10 cellular contexts compared by ENCODE assay signal in genomic region chr15:74599156-74599555, GRCh38. TPM values are rescaled to one million over a fixed set of nuclear protein-coding genes. Genes with fewer than 3 reads are reported as not detected.
DNase-seq lines count a peak whose midpoint lies in the region; ATAC-seq, FAIRE-seq and TF ChIP-seq lines count a peak whose summit lies in the region.
"Had no signal": no experiment of that assay in that cellular context is flagged by ENCODE, and none has a peak within 500 bp of the region (broad histone marks: within the 10 kb centered on the region; RNA-seq: fewer than 3 reads in every experiment).

No MANE protein-coding gene starts in this region.

- peak overlapping the region; percentile 87 for H3K9ac ChIP-seq in mesenchymal stem cell (ENCODE audit: low read length)
- H3K9ac ChIP-seq in H9 (ENCODE audit: extremely low read depth, insufficient read length, low read length): no peak overlapping the region

- H3K79me1 ChIP-seq in mesenchymal stem cell (replicated peaks; ENCODE audit: low read length, poor library complexity, severe bottlenecking) (no peaks in the 10 kb centered on the region), H9 (ENCODE audit: insufficient read depth, low read depth, low read length, poor library complexity, severe bottlenecking) (no peaks in the 10 kb centered on the region)

- H3K14ac ChIP-seq in mesenchymal stem cell (ENCODE audit: low read length in 2 of 2): no peak overlapping the region
- H3K14ac ChIP-seq in H9 (ENCODE audit: insufficient read depth, low read length): no peak overlapping the region; the same call in 1 of the 2 replicates

- peaks cover 2% of the 10 kb centered on the region for H3K27me3 Mint-ChIP-seq in H9 (ENCODE audit: low read depth)

- no peak overlapping the region for H3K18ac ChIP-seq in mesenchymal stem cell (ENCODE audit: low read depth in 1 of 2, low read length in 2 of 2)
- no peak overlapping the region for H3K18ac ChIP-seq in H9 (ENCODE audit: insufficient read length, low read depth, low read length)

- H2BK5ac ChIP-seq in mesenchymal stem cell (ENCODE audit: low read depth, low read length, poor library complexity, severe bottlenecking) (no peak overlapping the region), H9 (ENCODE audit: insufficient read length, low read length) (no peak overlapping the region)

- H3K27ac Mint-ChIP-seq in H9: no peak overlapping the region; a peak in 1 of 7 replicates

- H3K23ac ChIP-seq in mesenchymal stem cell (ENCODE audit: low read length in 2 of 2) (peak overlapping the region in 1 of 2 experiments; percentile 56), H9 (ENCODE audit: insufficient read length, low read depth, low read length) (no peak overlapping the region)

- intact Hi-C loops in Right ventricle myocardium superior (cut with DNase I) (no loop called here), cardiac septum (cut with DNase I) (no loop called here), upper lobe of right lung (cut with DNase I) (no loop called here)

- peaks cover 6% of the 10 kb centered on the region for H3K4me1 ChIP-seq in mesenchymal stem cell (ENCODE audit: control insufficient read depth, insufficient read depth, low read depth, low read length)
- peaks cover 16% of the 10 kb centered on the region for H3K4me1 ChIP-seq in upper lobe of right lung
- H3K4me1 ChIP-seq in H9 (ENCODE audit: insufficient read depth, low read length): no peaks in the 10 kb centered on the region

- no peak overlapping the region for H4K8ac ChIP-seq in mesenchymal stem cell (ENCODE audit: low read length)
- no peak overlapping the region for H4K8ac ChIP-seq in H9 (replicated peaks; ENCODE audit: insufficient read length, low read depth, low read length)

- peaks cover 10 to 43% (median 42%) of the 10 kb centered on the region in 3 experiments for H3K36me3 Mint-ChIP-seq in H9 (ENCODE audit: insufficient read depth in 1 of 3, low read depth in 3 of 3)

- H3K36me3 ChIP-seq in bronchial epithelial cell (ENCODE audit: control insufficient read depth, insufficient read depth, low read length) (peaks cover 1% of the 10 kb centered on the region), mesenchymal stem cell (ENCODE audit: control insufficient read depth in 1 of 2, insufficient read depth in 2 of 2, low read depth in 1 of 2, low read length in 2 of 2) (peaks cover 5 to 27% of the 10 kb centered on the region in 2 experiments), upper lobe of right lung (no peaks in the 10 kb centered on the region), WERI-Rb-1 (peaks cover 26% of the 10 kb centered on the region)

- H3K79me2 ChIP-seq in H9 (ENCODE audit: insufficient read depth, low read length): no peaks in the 10 kb centered on the region

- H4K91ac ChIP-seq in mesenchymal stem cell (ENCODE audit: low read length) (no peak overlapping the region), H9 (ENCODE audit: insufficient read length, low read depth, low read length) (no peak overlapping the region)

- H3K4me3 Mint-ChIP-seq in H9: no peak overlapping the region

- H3K23me2 ChIP-seq in H9 (ENCODE audit: insufficient read length, low read depth, low read length, poor library complexity, severe bottlenecking): no peaks in the 10 kb centered on the region

- H3K27ac ChIP-seq in mesenchymal stem cell (ENCODE audit: low read length, poor library complexity, severe bottlenecking) (no peak overlapping the region), upper lobe of right lung (peak overlapping the region; percentile 86), H9 (ENCODE audit: insufficient read length, low read depth, low read length) (no peak overlapping the region), WERI-Rb-1 (no peak overlapping the region)

- FAIRE-seq in bronchial epithelial cell (lab: Jason Lieb, UNC): no peak
- FAIRE-seq: H1 had no signal

- TF ChIP-seq CTCF in bronchial epithelial cell (IDR thresholded peaks at IDR 0.05; ENCODE audit: insufficient read depth, low read length, severe bottlenecking) (no peak), upper lobe of right lung (IDR thresholded peaks at IDR 0.05) (no peak), H9 (conservative IDR thresholded peaks at IDR 0.05) (no peak), WERI-Rb-1 (IDR thresholded peaks at IDR 0.05; ENCODE audit: low read depth, low read length) (no peak)

- H2AFZ ChIP-seq in mesenchymal stem cell (ENCODE audit: low read depth, low read length) (no peak overlapping the region), H9 (ENCODE audit: low read length) (no peak overlapping the region)

- H3K27me3 ChIP-seq in bronchial epithelial cell (ENCODE audit: control insufficient read depth, insufficient read depth, low read length) (no peaks in the 10 kb centered on the region), mesenchymal stem cell (ENCODE audit: control insufficient read depth in 1 of 2, insufficient read depth in 1 of 2, low read length in 2 of 2) (no peaks in the 10 kb centered on the region), upper lobe of right lung (no peaks in the 10 kb centered on the region), H9 (ENCODE audit: insufficient read depth, low read length) (no peaks in the 10 kb centered on the region; the same call in 1 of the 2 replicates), WERI-Rb-1 (ENCODE audit: insufficient read depth, low read depth, severe bottlenecking) (no peaks in the 10 kb centered on the region)

- H2BK120ac ChIP-seq in mesenchymal stem cell (ENCODE audit: low read depth, low read length) (no peak overlapping the region), H9 (ENCODE audit: low read depth, low read length, poor library complexity, severe bottlenecking) (no peak overlapping the region)

- H2BK15ac ChIP-seq in mesenchymal stem cell (ENCODE audit: low read depth, poor library complexity, severe bottlenecking): no peak overlapping the region
- H2BK15ac ChIP-seq in H9 (ENCODE audit: low read depth, low read length): no peak overlapping the region

- peaks cover 10 to 22% of the 10 kb centered on the region in 2 experiments for H3K4me1 Mint-ChIP-seq in H9

- H4K20me1 ChIP-seq in H9 (ENCODE audit: control insufficient read depth, insufficient read depth, insufficient read length): no peaks in the 10 kb centered on the region

- H3K4me3 ChIP-seq in bronchial epithelial cell (ENCODE audit: low read depth, low read length) (peak overlapping the region; percentile 61), mesenchymal stem cell (ENCODE audit: insufficient read depth in 1 of 2, low read depth in 1 of 2, low read length in 2 of 2) (peak overlapping the region in 1 of 2 experiments; percentile 86), upper lobe of right lung (peak overlapping the region; percentile 87), WERI-Rb-1 (ENCODE audit: low read depth, low read length) (no peak overlapping the region)

- DNase-seq in Right ventricle myocardium superior (no peak), cardiac septum (ENCODE audit: low spot score) (no peak), bronchial epithelial cell (ENCODE audit: low read depth) (no peak), mesenchymal stem cell (no peak), upper lobe of right lung (no peak), H9 (no peak), WERI-Rb-1 (no peak)
- DNase-seq: KG1 had no signal

- H3K4me2 ChIP-seq in mesenchymal stem cell (ENCODE audit: low read length, poor library complexity, severe bottlenecking) (no peak overlapping the region), H9 (ENCODE audit: insufficient read depth, insufficient read length, low read length) (no peak overlapping the region)

- H3T11ph ChIP-seq in H9 (ENCODE audit: low read length): no peak overlapping the region

- H2AK5ac ChIP-seq in mesenchymal stem cell (ENCODE audit: low read length, severe bottlenecking): no peak overlapping the region
- no peak overlapping the region for H2AK5ac ChIP-seq in H9 (ENCODE audit: insufficient read length, low read length)

- no peak overlapping the region for H3K56ac ChIP-seq in H9 (ENCODE audit: insufficient read length, low read depth, low read length)

- no peak overlapping the region for H4K5ac ChIP-seq in H9 (ENCODE audit: insufficient read length, low read depth, low read length)

- H3K9me3 ChIP-seq in mesenchymal stem cell (ENCODE audit: control insufficient read depth, low read length) (no peaks in the 10 kb centered on the region), upper lobe of right lung (no peaks in the 10 kb centered on the region), H9 (ENCODE audit: control insufficient read depth, low read depth, low read length) (no peaks in the 10 kb centered on the region), WERI-Rb-1 (ENCODE audit: severe bottlenecking) (no peaks in the 10 kb centered on the region)

- H3K4ac ChIP-seq in mesenchymal stem cell (ENCODE audit: low read depth in 1 of 2, low read length in 2 of 2): no peak overlapping the region
- H3K4ac ChIP-seq in H9 (ENCODE audit: low read depth, low read length): no peak overlapping the region

- WGBS in mesenchymal stem cell: 98% methylated on average over 15 of the region's 15 CpGs
- WGBS in H9 (ENCODE audit: extremely low coverage, insufficient read length, low lambda C conversion rate): no CpG with 5 or more reads among the region's 15 CpGs

- no peaks in the 10 kb centered on the region; a peak in 1 of 5 replicates for H3K9me3 Mint-ChIP-seq in H9

- H2BK20ac ChIP-seq in H9 (ENCODE audit: low read depth, low read length, poor library complexity, severe bottlenecking): no peak overlapping the region

- ATAC-seq in Right ventricle myocardium superior (ENCODE audit: poor library complexity) (peak; percentile 17), upper lobe of right lung (no peak), GM18520 (IDR thresholded peaks at IDR 0.05; ENCODE audit: unreplicated experiment) (no peak)

- no peak overlapping the region for H2BK12ac ChIP-seq in mesenchymal stem cell (ENCODE audit: low read length in 2 of 2)
- no peak overlapping the region for H2BK12ac ChIP-seq in H9 (ENCODE audit: insufficient read length, low read depth, low read length)

RNA-seq across cellular contexts. Expression of gene CLK3, which starts 16.5 kb away (rescaled TPM):
- total RNA-seq in Right ventricle myocardium superior (44.0 TPM), cardiac septum (53.1 TPM), bronchial epithelial cell (66.3 and 115 TPM in 2 replicates), upper lobe of right lung (72.9 TPM), H9 (2021) (40.8 and 41.0 TPM in 2 replicates)
- polyA plus RNA-seq in mesenchymal stem cell (2013, experiment 1 of 2): 65.2 TPM
- 61.1 TPM for polyA plus RNA-seq in mesenchymal stem cell (2013, experiment 2 of 2)

RNA-seq across cellular contexts. Expression of gene ARID3B, which starts 58.1 kb away (rescaled TPM):
- 1.6 TPM for total RNA-seq in Right ventricle myocardium superior
- total RNA-seq in cardiac septum: 2.7 TPM
- total RNA-seq in bronchial epithelial cell: 3.4 and 4.7 TPM in 2 replicates
- polyA plus RNA-seq in mesenchymal stem cell (2013, experiment 1 of 2): 4.1 TPM
- 3.8 TPM for polyA plus RNA-seq in mesenchymal stem cell (2013, experiment 2 of 2)
- 10.7 TPM for total RNA-seq in upper lobe of right lung
- total RNA-seq in H9 (2021): 101 and 110 TPM in 2 replicates
